In the genomic region with DNA sequence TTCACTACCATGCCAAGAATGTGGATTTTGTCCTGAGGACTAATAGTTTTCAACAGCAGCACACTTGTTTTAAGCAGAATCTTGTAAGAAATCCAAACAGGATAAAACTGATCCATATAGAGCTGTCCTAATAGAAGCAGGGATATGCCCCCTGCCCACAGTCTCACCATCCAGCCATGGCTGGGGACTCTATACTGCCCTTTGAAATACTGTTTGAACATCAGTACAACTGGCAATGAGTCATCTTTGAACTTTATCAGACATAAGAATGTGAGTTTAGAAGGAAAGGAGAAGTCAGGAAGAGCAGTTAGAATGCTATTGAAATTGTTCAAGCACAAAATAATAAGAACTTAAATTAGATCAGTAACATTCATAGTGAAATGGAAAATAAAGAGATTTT, we compare ENCODE assay signal across 33 cellular contexts. TPM values are rescaled to one million over a fixed set of nuclear protein-coding genes. Genes with fewer than 3 reads are reported as not detected.
DNase-seq lines count a peak whose midpoint lies in the region; ATAC-seq, FAIRE-seq and TF ChIP-seq lines count a peak whose summit lies in the region.
"Had no signal": no experiment of that assay in that cellular context is flagged by ENCODE, and none has a peak within 500 bp of the region (broad histone marks: within the 10 kb centered on the region; RNA-seq: fewer than 3 reads in every experiment).

No MANE protein-coding gene starts in this region.

- intact Hi-C loops in activated B cell treated with CpG ODN at 0.5 μM for 24 hours (cut with micrococcal nuclease): no loop called here

- TF ChIP-seq CTCF in activated B cell treated with CpG ODN at 0.5 μM for 24 hours (IDR thresholded peaks at IDR 0.05) (no peak), D721Med (IDR thresholded peaks at IDR 0.05; ENCODE audit: insufficient read depth, missing control alignments) (no peak)

- H3K4me1 Mint-ChIP-seq in activated B cell treated with CpG ODN at 0.5 μM for 24 hours: peaks cover 62% of the 10 kb centered on the region

- ATAC-seq in activated B cell treated with CpG ODN at 0.5 μM for 24 hours (ENCODE audit: low read depth): peak; percentile 11
- ATAC-seq: gastroesophageal sphincter, left lung, T-cell had no signal

- peak overlapping the region; percentile 70 for H3K27ac Mint-ChIP-seq in activated B cell treated with CpG ODN at 0.5 μM for 24 hours
- H3K27ac Mint-ChIP-seq: activated naive CD4-positive, alpha-beta T cell treated with anti-CD3 and anti-CD28 coated beads, Interleukin-2, amount 10 ng/mL, durations not matched to agents 7 days and 5 days; endodermal cell; H9; progenitor cell of endocrine pancreas; T-cell had no signal

- no peak for TF ChIP-seq POLR2A in GM12892 (IDR thresholded peaks at IDR 0.05; ENCODE audit: low read depth, low read length)

- H3K9me3 Mint-ChIP-seq in activated B cell treated with CpG ODN at 0.5 μM for 24 hours: peaks cover 5% of the 10 kb centered on the region
- H3K9me3 Mint-ChIP-seq: activated naive CD4-positive, alpha-beta T cell treated with anti-CD3 and anti-CD28 coated beads, Interleukin-2, amount 10 ng/mL, durations not matched to agents 7 days and 5 days; endodermal cell; H9 had no signal

- POLR2A ChIA-PET in activated B cell treated with CpG ODN at 0.5 μM for 24 hours (lab: Charles Lee): interaction anchor here (1.1 kb wide), 1 partner anchor 58 kb away, joined by 4 read pairs; no protein-coding TSS in a partner anchor

- CTCF ChIA-PET in activated B cell treated with CpG ODN at 0.5 μM for 24 hours (lab: Charles Lee): no interaction called here

- peak; percentile 64 for FAIRE-seq in GM12892 (lab: Jason Lieb, UNC)
- FAIRE-seq in D721Med (lab: Jason Lieb, UNC): no peak
- FAIRE-seq: GM19239 had no signal

- H3K4me3 Mint-ChIP-seq in activated B cell treated with CpG ODN at 0.5 μM for 24 hours: no peak overlapping the region
- H3K4me3 Mint-ChIP-seq: activated naive CD4-positive, alpha-beta T cell treated with anti-CD3 and anti-CD28 coated beads, Interleukin-2, amount 10 ng/mL, durations not matched to agents 7 days and 5 days; activated T-cell treated with anti-CD3 and anti-CD28 coated beads, Interleukin-2, amount 50 U/mL, for 4 hours; CD4-positive, alpha-beta memory T cell; endodermal cell; H9; T-cell had no signal

- H3K36me3 Mint-ChIP-seq in activated B cell treated with CpG ODN at 0.5 μM for 24 hours (ENCODE audit: low read depth): no peaks in the 10 kb centered on the region
- H3K36me3 Mint-ChIP-seq: activated naive CD4-positive, alpha-beta T cell treated with anti-CD3 and anti-CD28 coated beads, Interleukin-2, amount 10 ng/mL, durations not matched to agents 7 days and 5 days; T-cell had no signal

- peak; percentile 21 for DNase-seq in DMS53 (lab: John Stamatoyannopoulos, UW)
- no peak for DNase-seq in DMS53 treated with DMSO at 0.1 percent for 48 hours (lab: John Stamatoyannopoulos, UW; ENCODE audit: unreplicated experiment)
- no peak for DNase-seq in GM12892 (ENCODE audit: insufficient read length)
- no peak for DNase-seq in activated B cell treated with CpG ODN at 0.5 μM for 24 hours
- peak; percentile 4 for DNase-seq in kidney glomerular epithelial cell (lab: John Stamatoyannopoulos, UW)
- no peak for DNase-seq in D721Med (ENCODE audit: insufficient read length, low spot score)
- DNase-seq in AG08395 (ENCODE audit: low spot score): no peak
- no peak for DNase-seq in NCI-H526 (lab: John Stamatoyannopoulos, UW)
- DNase-seq: activated CD8-positive, alpha-beta memory T cell treated with anti-CD3 and anti-CD28 coated beads for 24 hours; activated naive CD4-positive, alpha-beta T cell treated with anti-CD3 and anti-CD28 coated beads, Interleukin-2, amount 10 ng/mL, durations not matched to agents 7 days and 5 days; activated T-cell treated with anti-CD3 and anti-CD28 coated beads, Interleukin-2, amount 50 U/mL, for 4 hours; anterior cingulate cortex; cortex of kidney; endodermal cell; esophagus squamous epithelium; H9; hippocampal formation; left lung; NCI-H1092 treated with DMSO at 0.1 percent for 48 hours; NCI-H187; NCI-H69; SJCRH30; stomach; T-cell; thyroid gland had no signal

- no peaks in the 10 kb centered on the region for H3K27me3 Mint-ChIP-seq in activated B cell treated with CpG ODN at 0.5 μM for 24 hours

RNA-seq across cellular contexts. Expression of a gene that starts 3.8 kb away (rescaled TPM):
- 0.55 TPM for polyA plus RNA-seq in GM12892 (2012; ENCODE audit: missing spikeins)
- 15.0 and 21.0 TPM in 2 replicates for total RNA-seq in activated B cell treated with CpG ODN at 0.5 μM for 24 hours
- total RNA-seq: cardiac septum, endodermal cell, esophagus squamous epithelium, G401, gastroesophageal sphincter, H9, left lung, mesenteric fat pad, SJCRH30, stomach, thyroid gland, vagina had no signal
- polyA plus RNA-seq: stomach had no signal

Comparison
In these comparisons a context has a peak if more than half of its experiments do, and no peak if none do; other contexts are left out.
1. DNase-seq: peak in DMS53 (single experiment) and kidney glomerular epithelial cell (single experiment); none in DMS53 treated with DMSO at 0.1 percent for 48 hours (single experiment), GM12892 (single experiment), activated B cell treated with CpG ODN at 0.5 μM for 24 hours (single experiment), D721Med (single experiment), AG08395 (single experiment) and NCI-H526 (0 of 2).